ENCODE assay signal across 9 cellular contexts in the genomic region with DNA sequence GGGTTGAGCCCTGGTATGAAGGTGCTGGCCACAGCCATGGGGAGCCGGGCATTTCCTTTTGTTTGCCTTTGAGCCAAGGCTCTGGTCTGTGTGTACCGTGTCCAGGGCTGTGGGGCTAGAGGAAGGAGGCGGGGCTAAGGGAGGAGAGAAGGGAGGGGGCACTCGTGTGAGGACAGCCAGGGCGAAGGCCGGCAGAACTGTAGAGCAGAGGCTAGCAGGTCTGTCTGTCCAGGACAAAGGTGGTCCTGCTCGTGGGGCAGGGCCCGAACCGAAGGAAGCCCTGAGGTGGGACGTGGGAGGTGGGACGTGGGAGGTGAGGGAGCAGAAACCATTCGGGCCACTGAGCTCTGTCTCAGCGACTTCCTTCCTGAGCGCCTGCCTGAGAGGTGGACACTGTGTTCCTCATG. TPM values are rescaled to one million over a fixed set of nuclear protein-coding genes. Genes with fewer than 3 reads are reported as not detected.
A peak's percentile ranks its signal among the peaks of the same experiment; 100 is the strongest.
DNase-seq lines count a peak whose midpoint lies in the region; ATAC-seq and TF ChIP-seq lines count a peak whose summit lies in the region.
"Had no signal": no experiment of that assay in that cellular context is flagged by ENCODE, and none has a peak within 500 bp of the region (broad histone marks: within the 10 kb centered on the region; RNA-seq: fewer than 3 reads in every experiment).

No MANE protein-coding gene starts in this region.

- peak; percentile 52 for DNase-seq in choroid plexus epithelial cell (ENCODE audit: low read depth)
- DNase-seq in right lobe of liver = no peak
- no peak for DNase-seq in SHP77 treated with DMSO at 0.1 percent for 48 hours (lab: John Stamatoyannopoulos, UW)
- DNase-seq in stimulated activated CD4-positive, alpha-beta T cell treated with anti-CD3 and anti-CD28 coated beads, Interleukin-15, amount 100 ng/mL, for 24 hours = no peak
- no peak for DNase-seq in MG63
- DNase-seq: activated B cell treated with CpG ODN at 0.5 μM for 24 hours had no signal

- H3K9ac ChIP-seq in stomach smooth muscle (ENCODE audit: low read length in 2 of 2) = peak overlapping the region; percentile 59 to 69

- H3K9me3 ChIP-seq in right lobe of liver (no peaks in the 10 kb centered on the region), stomach smooth muscle (ENCODE audit: control insufficient read depth in 2 of 2, low read length in 2 of 2) (no peaks in the 10 kb centered on the region), MG63 (no peaks in the 10 kb centered on the region)

- no peak overlapping the region for H3K27ac ChIP-seq in right lobe of liver
- H3K27ac ChIP-seq in stomach smooth muscle (ENCODE audit: low read length) = peak overlapping the region; percentile 86

- H3K27me3 ChIP-seq in right lobe of liver = no peaks in the 10 kb centered on the region
- H3K27me3 ChIP-seq in stomach smooth muscle (ENCODE audit: control insufficient read depth in 1 of 2, insufficient read depth in 2 of 2, low read length in 2 of 2) = no peaks in the 10 kb centered on the region
- H3K27me3 ChIP-seq in MG63 = no peaks in the 10 kb centered on the region

- ATAC-seq in right lobe of liver (peak; percentile 60 to 79 (median 69)), GM21367 (IDR thresholded peaks at IDR 0.05; ENCODE audit: unreplicated experiment) (no peak)

- H3K4me1 ChIP-seq in right lobe of liver (no peaks in the 10 kb centered on the region), stomach smooth muscle (ENCODE audit: control insufficient read depth, insufficient read depth, low read length) (peaks cover 35% of the 10 kb centered on the region)

- TF ChIP-seq POLR2A in right lobe of liver (IDR thresholded peaks at IDR 0.05) = no peak

- H3K36me3 ChIP-seq in right lobe of liver (no peaks in the 10 kb centered on the region), stomach smooth muscle (ENCODE audit: control insufficient read depth in 2 of 2, insufficient read depth in 2 of 2, low read length in 2 of 2) (peaks cover 9 to 19% of the 10 kb centered on the region in 2 donors), MG63 (peaks cover 52% of the 10 kb centered on the region)

- intact Hi-C loops in right lobe of liver (cut with DNase I) = no loop called here

- WGBS in right lobe of liver (ENCODE audit: insufficient coverage, low coverage, low lambda C conversion rate, missing lambda C conversion rate) = 47% methylated on average over 12 of the region's 14 CpGs

- peak overlapping the region; percentile 22 for H3K4me3 ChIP-seq in choroid plexus epithelial cell (ENCODE audit: low read depth, low read length)
- H3K4me3 ChIP-seq in right lobe of liver = no peak overlapping the region
- peak overlapping the region; percentile 36 to 61 for H3K4me3 ChIP-seq in stomach smooth muscle (ENCODE audit: low read length in 2 of 2)
- H3K4me3 ChIP-seq in MG63 = no peak overlapping the region

- TF ChIP-seq CTCF in choroid plexus epithelial cell (conservative IDR thresholded peaks at IDR 0.05; ENCODE audit: low read depth, low read length) = no peak
- TF ChIP-seq CTCF in right lobe of liver (IDR thresholded peaks at IDR 0.05) = no peak

TF ChIP-seq in PFSK-1, 5 proteins besides CTCF, POLR2A, EP300 and RAD21:
- TF ChIP-seq, protein P1, sequence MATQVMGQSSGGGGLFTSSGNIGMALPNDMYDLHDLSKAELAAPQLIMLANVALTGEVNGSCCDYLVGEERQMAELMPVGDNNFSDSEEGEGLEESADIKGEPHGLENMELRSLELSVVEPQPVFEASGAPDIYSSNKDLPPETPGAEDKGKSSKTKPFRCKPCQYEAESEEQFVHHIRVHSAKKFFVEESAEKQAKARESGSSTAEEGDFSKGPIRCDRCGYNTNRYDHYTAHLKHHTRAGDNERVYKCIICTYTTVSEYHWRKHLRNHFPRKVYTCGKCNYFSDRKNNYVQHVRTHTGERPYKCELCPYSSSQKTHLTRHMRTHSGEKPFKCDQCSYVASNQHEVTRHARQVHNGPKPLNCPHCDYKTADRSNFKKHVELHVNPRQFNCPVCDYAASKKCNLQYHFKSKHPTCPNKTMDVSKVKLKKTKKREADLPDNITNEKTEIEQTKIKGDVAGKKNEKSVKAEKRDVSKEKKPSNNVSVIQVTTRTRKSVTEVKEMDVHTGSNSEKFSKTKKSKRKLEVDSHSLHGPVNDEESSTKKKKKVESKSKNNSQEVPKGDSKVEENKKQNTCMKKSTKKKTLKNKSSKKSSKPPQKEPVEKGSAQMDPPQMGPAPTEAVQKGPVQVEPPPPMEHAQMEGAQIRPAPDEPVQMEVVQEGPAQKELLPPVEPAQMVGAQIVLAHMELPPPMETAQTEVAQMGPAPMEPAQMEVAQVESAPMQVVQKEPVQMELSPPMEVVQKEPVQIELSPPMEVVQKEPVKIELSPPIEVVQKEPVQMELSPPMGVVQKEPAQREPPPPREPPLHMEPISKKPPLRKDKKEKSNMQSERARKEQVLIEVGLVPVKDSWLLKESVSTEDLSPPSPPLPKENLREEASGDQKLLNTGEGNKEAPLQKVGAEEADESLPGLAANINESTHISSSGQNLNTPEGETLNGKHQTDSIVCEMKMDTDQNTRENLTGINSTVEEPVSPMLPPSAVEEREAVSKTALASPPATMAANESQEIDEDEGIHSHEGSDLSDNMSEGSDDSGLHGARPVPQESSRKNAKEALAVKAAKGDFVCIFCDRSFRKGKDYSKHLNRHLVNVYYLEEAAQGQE (IDR thresholded peaks at IDR 0.05; ENCODE audit: insufficient read depth in 1 of 2, low read depth in 2 of 2, low read length in 2 of 2) = no peak
- TF ChIP-seq TAF1 (IDR thresholded peaks at IDR 0.05; ENCODE audit: borderline replicate concordance, insufficient read depth, low read length) (peak; percentile 51; the same call in 1 of the 2 replicates), POLR2AphosphoS5 (IDR thresholded peaks at IDR 0.05; ENCODE audit: low read depth, low read length) (0 out of 2 replicates have a peak, but pooled peaks have one; percentile 24), FOXP2 (optimal IDR thresholded peaks at IDR 0.05; ENCODE audit: borderline replicate concordance, extremely low read depth, extremely low read length, insufficient read depth) (no peak), SIN3A (IDR thresholded peaks at IDR 0.05; ENCODE audit: borderline replicate concordance, insufficient read depth, low read length) (no peak)

RNA-seq across cellular contexts. Expression of a gene that starts 41.3 kb away (rescaled TPM):
- polyA plus RNA-seq in PFSK-1 (2012; ENCODE audit: insufficient read length, low read depth) = 25.2 TPM
- 10 to 100 TPM; 10.7 to 17.2 (median 13.4) TPM for total RNA-seq in right lobe of liver
- total RNA-seq in MG63 (2014; rRNA removed; shearing (Covaris generic); ENCODE audit: low replicate concordance) = 17.4 and 21.5 TPM in 2 replicates

RNA-seq across cellular contexts. Expression of a gene that starts 54.4 kb away (rescaled TPM):
- polyA plus RNA-seq in PFSK-1 (2012; ENCODE audit: insufficient read length, low read depth) = 1.2 TPM
- total RNA-seq in right lobe of liver = 1 to 10 TPM in 4 of 6 experiments, under 1 TPM in 2; 0.60 to 6.9 (median 2.3) TPM
- 0.47 and 0.86 TPM in 2 replicates for total RNA-seq in MG63 (2014; rRNA removed; shearing (Covaris generic); ENCODE audit: low replicate concordance)

Comparison
In these comparisons a context has a peak if more than half of its experiments do, and no peak if none do; other contexts are left out.
1. H3K4me3 ChIP-seq: peak in choroid plexus epithelial cell (single experiment) and stomach smooth muscle (2 of 2); none in right lobe of liver (0 of 3) and MG63 (single experiment).